ENCODE assay signal across 10 cellular contexts in genomic region chr4:133483600-133484246, GRCh38.
DNase-seq lines count a peak whose midpoint lies in the region; ATAC-seq and TF ChIP-seq lines count a peak whose summit lies in the region.
"Had no signal": no experiment of that assay in that cellular context is flagged by ENCODE, and none has a peak within 500 bp of the region (broad histone marks: within the 10 kb centered on the region; RNA-seq: fewer than 3 reads in every experiment).

No MANE protein-coding gene starts in this region.

- no peak overlapping the region for H3K27ac Mint-ChIP-seq in GM23338
- no peak overlapping the region for H3K27ac Mint-ChIP-seq in glutamatergic neuron (ENCODE audit: unreplicated experiment)

- TF ChIP-seq CTCF in 22Rv1 (IDR thresholded peaks at IDR 0.05) (peak; percentile 83), GM23338 (conservative IDR thresholded peaks at IDR 0.05; ENCODE audit: low read depth in 2 of 2) (peak; percentile 57 to 83), glutamatergic neuron (IDR thresholded peaks at IDR 0.05; ENCODE audit: partially characterized antibody, unreplicated experiment) (peak; percentile 13)

- no peak overlapping the region for H3K4me3 Mint-ChIP-seq in GM23338
- H3K4me3 Mint-ChIP-seq in glutamatergic neuron (ENCODE audit: unreplicated experiment): no peak overlapping the region

- H3K4me1 Mint-ChIP-seq in GM23338: no peaks in the 10 kb centered on the region
- H3K4me1 Mint-ChIP-seq in glutamatergic neuron (ENCODE audit: low read depth, unreplicated experiment): no peaks in the 10 kb centered on the region

- no peaks in the 10 kb centered on the region; the same call in 2 of the 3 replicates for H3K9me3 Mint-ChIP-seq in GM23338
- H3K9me3 Mint-ChIP-seq in glutamatergic neuron (ENCODE audit: unreplicated experiment): no peaks in the 10 kb centered on the region

- H3K27me3 Mint-ChIP-seq in GM23338 (ENCODE audit: insufficient read depth, low read depth, poor library complexity): no peaks in the 10 kb centered on the region
- no peaks in the 10 kb centered on the region for H3K27me3 Mint-ChIP-seq in glutamatergic neuron (ENCODE audit: unreplicated experiment)

- ATAC-seq in GM23338: peak; percentile 54
- no peak for ATAC-seq in HG03095 (IDR thresholded peaks at IDR 0.05; ENCODE audit: unreplicated experiment)

- peaks cover 8% of the 10 kb centered on the region for H3K36me3 Mint-ChIP-seq in GM23338 (ENCODE audit: low read depth)
- no peaks in the 10 kb centered on the region for H3K36me3 Mint-ChIP-seq in glutamatergic neuron (ENCODE audit: unreplicated experiment)

- H3K4me1 ChIP-seq in GM23338 (ENCODE audit: insufficient read depth): no peaks in the 10 kb centered on the region

- H3K79me2 ChIP-seq in GM23338 (replicated peaks; ENCODE audit: insufficient read depth): no peaks in the 10 kb centered on the region

- H3K9me2 ChIP-seq in GM23338 (ENCODE audit: insufficient read depth): no peaks in the 10 kb centered on the region

- no peak overlapping the region for H3K27ac ChIP-seq in 22Rv1
- no peak overlapping the region for H3K27ac ChIP-seq in GM23338 (ENCODE audit: low read depth)
- H3K27ac ChIP-seq in SK-N-MC: no peak overlapping the region

- no peaks in the 10 kb centered on the region for H3K36me3 ChIP-seq in GM23338 (ENCODE audit: insufficient read depth)
- no peaks in the 10 kb centered on the region for H3K36me3 ChIP-seq in SK-N-MC (ENCODE audit: insufficient read depth, low read length)

- no peak overlapping the region for H3K9ac ChIP-seq in SK-N-MC (ENCODE audit: insufficient read length)

- no peaks in the 10 kb centered on the region for H3K27me3 ChIP-seq in GM23338 (ENCODE audit: insufficient read depth)

- peak; percentile 65 for DNase-seq in GM23338 (ENCODE audit: low spot score)
- peak; percentile 18 for DNase-seq in SK-N-MC (ENCODE audit: low read depth, low spot score)
- no peak for DNase-seq in glutamatergic neuron
- no peak for DNase-seq in dermis blood vessel endothelial cell
- DNase-seq in GF-D8 (lab: John Stamatoyannopoulos, UW): no peak
- DNase-seq in HPDE6-E6E7 (ENCODE audit: extremely low spot score): no peak
- DNase-seq: cerebellar nuclear complex, T-helper 2 cell had no signal

- no peaks in the 10 kb centered on the region for H4K20me1 ChIP-seq in GM23338 (replicated peaks; ENCODE audit: insufficient read depth)

- no peak overlapping the region for H3K4me2 ChIP-seq in GM23338

- 0 out of 2 replicates have a peak overlapping the region, but pooled peaks have one; percentile 6 for H2AFZ ChIP-seq in GM23338

- H3K4me3 ChIP-seq in GM23338 (no peak overlapping the region), SK-N-MC (no peak overlapping the region)

- H3F3A ChIP-seq in GM23338 (replicated peaks; ENCODE audit: low read depth): no peaks in the 10 kb centered on the region

- H3K9me3 ChIP-seq in SK-N-MC (ENCODE audit: low read depth, low read length): no peaks in the 10 kb centered on the region

TF ChIP-seq in GM23338, 12 proteins besides CTCF, POLR2A, EP300 and RAD21:
- TF ChIP-seq REST (IDR thresholded peaks at IDR 0.05; ENCODE audit: unreplicated experiment): no peak
- no peak for TF ChIP-seq ZNF331 (CRISPR knock-in tag; IDR thresholded peaks at IDR 0.05; ENCODE audit: low read depth)
- TF ChIP-seq ZNF114 (CRISPR knock-in tag; IDR thresholded peaks at IDR 0.05): no peak
- no peak for TF ChIP-seq JUNB (IDR thresholded peaks at IDR 0.05; ENCODE audit: unreplicated experiment)

Comparison
In these comparisons a context has a peak if more than half of its experiments do, and no peak if none do; other contexts are left out.
1. CTCF ChIP-seq: peak in every context shown above with its lines; median percentile 83 in 22Rv1; 70 in GM23338; 13 in glutamatergic neuron.
2. DNase-seq: peak in GM23338 (single experiment) and SK-N-MC (single experiment); none in glutamatergic neuron (single experiment), dermis blood vessel endothelial cell (single experiment), GF-D8 (single experiment) and HPDE6-E6E7 (single experiment).